ENCODE assay signal across 27 cellular contexts in the genomic region with DNA sequence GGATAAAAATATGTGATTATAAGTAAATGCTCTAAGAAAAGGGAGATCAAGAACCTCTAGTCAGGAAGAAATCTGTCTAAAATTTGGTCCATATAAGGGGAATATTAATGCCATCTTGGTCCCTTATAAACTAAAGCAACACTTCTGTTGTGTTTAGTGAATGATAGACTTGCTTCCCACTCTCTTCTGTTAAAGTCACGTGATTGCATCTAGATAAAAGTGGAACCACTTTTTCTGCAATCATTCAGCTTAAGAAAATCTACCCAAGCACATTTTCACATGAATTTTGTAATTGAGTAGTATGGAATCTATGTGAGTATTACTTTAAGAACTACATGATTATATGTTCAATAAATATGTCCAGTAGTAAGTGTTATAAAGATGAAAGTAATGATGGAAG.
"Had no signal": no experiment of that assay in that cellular context is flagged by ENCODE, and none has a peak within 500 bp of the region (broad histone marks: within the 10 kb centered on the region; RNA-seq: fewer than 3 reads in every experiment).

No MANE protein-coding gene starts in this region.

- H3K9me3 ChIP-seq: suprapubic skin, testis, thoracic aorta, thyroid gland, tibial artery, tibial nerve, transverse colon, upper lobe of left lung, upper lobe of right lung, uterus, vagina had no signal

- DNase-seq: stimulated activated CD4-positive, alpha-beta T cell treated with anti-CD3 and anti-CD28 coated beads, Interleukin-2, amount 100 ng/mL, for 48 hours; stimulated activated CD4-positive, alpha-beta T cell treated with anti-CD3 and anti-CD28 coated beads, Interleukin-4, amount 100 ng/mL, for 1 hour; stimulated activated CD4-positive, alpha-beta T cell treated with anti-CD3 and anti-CD28 coated beads, Interleukin-4, amount 100 ng/mL, for 24 hours; stimulated activated CD4-positive, alpha-beta T cell treated with anti-CD3 and anti-CD28 coated beads, Interleukin-4, amount 100 ng/mL, for 4 hours; stimulated activated CD8-positive, alpha-beta memory T cell treated with anti-CD3 and anti-CD28 coated beads, Interleukin-4, amount 100 ng/mL, for 48 hours; stimulated activated naive B cell treated with anti-CD40 and anti-IgM and Interleukin-4, amounts not matched to agents 10 μg/mL and 1 μg/mL and 100 μg/mL, for 72 hours; stimulated activated naive CD4-positive, alpha-beta T cell; stimulated activated naive CD4-positive, alpha-beta T cell treated with Interleukin-2 at 50 U/mL for 16 hours; stimulated activated naive CD8-positive, alpha-beta T cell treated with anti-CD3 and anti-CD28 coated beads, Interleukin-15, amount 100 ng/mL, for 72 hours; stimulated activated naive CD8-positive, alpha-beta T cell treated with anti-CD3 and anti-CD28 coated beads, Interleukin-15, Interleukin-2, amounts not matched to agents 100 U/mL and 50 U/mL, for 24 hours; stomach; substantia nigra; testis; thyroid gland; tibial artery; transverse colon; trophoblast cell; upper lobe of right lung; uterus had no signal

- H3K4me1 ChIP-seq: stomach, suprapubic skin, testis, thyroid gland, tibial artery, tibial nerve, transverse colon, upper lobe of left lung, upper lobe of right lung, uterus, vagina had no signal

- H3K27me3 ChIP-seq: stomach, suprapubic skin, testis, thyroid gland, tibial artery, tibial nerve, transverse colon, upper lobe of left lung, upper lobe of right lung, uterus, vagina had no signal

- H3K36me3 ChIP-seq: stomach, suprapubic skin, thoracic aorta, thyroid gland, tibial artery, tibial nerve, transverse colon, upper lobe of left lung, upper lobe of right lung, uterus, vagina had no signal

- FAIRE-seq: urothelium cell line had no signal

- H3K4me3 ChIP-seq: stomach, suprapubic skin, testis, thoracic aorta, thyroid gland, tibial artery, tibial nerve, transverse colon, upper lobe of left lung, upper lobe of right lung, uterus, vagina had no signal

- H3K27ac ChIP-seq: stomach, suprapubic skin, testis, thoracic aorta, thyroid gland, tibial artery, tibial nerve, transverse colon, upper lobe of left lung, upper lobe of right lung, uterus, vagina had no signal

- ATAC-seq: stimulated activated effector memory CD8-positive, alpha-beta T cell treated with anti-CD3 and anti-CD28 coated beads, Interleukin-12 subunit alpha, Interleukin-12 subunit beta, amount 100 ng/mL, for 72 hours; stimulated activated memory B cell treated with anti-CD40 and anti-IgM and Interleukin-4, amounts not matched to agents 10 μg/mL and 1 μg/mL and 100 μg/mL, for 72 hours; stimulated activated naive CD8-positive, alpha-beta T cell treated with anti-CD3 and anti-CD28 coated beads, Interleukin-15, amount 100 ng/mL, for 72 hours; stimulated activated naive CD8-positive, alpha-beta T cell treated with anti-CD3 and anti-CD28 coated beads, Interleukin-15, Interleukin-2, amounts not matched to agents 100 U/mL and 50 U/mL, for 24 hours; upper lobe of right lung had no signal
